ENCODE assay signal across 35 cellular contexts in genomic region chr12:130706885-130707570, GRCh38. TPM values are rescaled to one million over a fixed set of nuclear protein-coding genes. Genes with fewer than 3 reads are reported as not detected.
"Had no signal": no experiment of that assay in that cellular context is flagged by ENCODE, and none has a peak within 500 bp of the region (broad histone marks: within the 10 kb centered on the region; RNA-seq: fewer than 3 reads in every experiment).

No MANE protein-coding gene starts in this region.

- ATAC-seq: activated T-cell treated with anti-CD3 and anti-CD28 coated beads, Interleukin-2, amount 50 U/mL, for 4 hours; activated T-helper 17 cell treated with anti-CD3 and anti-CD28 coated beads, Interleukin-2, amount 50 U/mL, for 72 hours; gastrocnemius medialis; naive thymus-derived CD4-positive, alpha-beta T cell; sciatic nerve; stimulated activated effector memory CD8-positive, alpha-beta T cell treated with anti-CD3 and anti-CD28 coated beads, Interleukin-12 subunit alpha, Interleukin-12 subunit beta, amount 100 ng/mL, for 72 hours had no signal

- FAIRE-seq: colon had no signal

- H3K36me3 ChIP-seq: breast epithelium, gastrocnemius medialis, ovary, prostate gland, thyroid gland, upper lobe of left lung, vagina had no signal

- H3K4me1 ChIP-seq: breast epithelium, gastrocnemius medialis, prostate gland, thyroid gland, upper lobe of left lung, vagina had no signal

- H3K27me3 Mint-ChIP-seq: activated CD4-positive, alpha-beta T cell treated with anti-CD3 and anti-CD28 coated beads, Interleukin-2, amount 10 ng/mL, durations not matched to agents 24 days and 14 days; stimulated activated naive CD8-positive, alpha-beta T cell treated with anti-CD3 and anti-CD28 coated beads, Interleukin-15, Interleukin-2, amounts not matched to agents 100 ng/mL and 50 ng/mL, for 24 hours had no signal

- H3K9me3 ChIP-seq: breast epithelium, gastrocnemius medialis, ovary, prostate gland, thyroid gland, upper lobe of left lung, vagina had no signal

- H3K4me3 Mint-ChIP-seq: activated CD4-positive, alpha-beta memory T cell treated with anti-CD3 and anti-CD28 coated beads for 36 hours; activated CD4-positive, alpha-beta T cell treated with anti-CD3 and anti-CD28 coated beads, Interleukin-2, amount 10 ng/mL, durations not matched to agents 24 days and 14 days; activated T-cell treated with anti-CD3 and anti-CD28 coated beads, Interleukin-2, amount 50 U/mL, for 4 hours; activated T-helper 17 cell treated with anti-CD3 and anti-CD28 coated beads, Interleukin-2, amount 50 U/mL, for 72 hours; central memory CD8-positive, alpha-beta T cell; immature natural killer cell; naive thymus-derived CD4-positive, alpha-beta T cell; neural crest cell; stimulated activated effector memory CD8-positive, alpha-beta T cell treated with anti-CD3 and anti-CD28 coated beads, Interleukin-12 subunit alpha, Interleukin-12 subunit beta, amount 100 ng/mL, for 72 hours; stimulated activated naive CD8-positive, alpha-beta T cell treated with anti-CD3 and anti-CD28 coated beads, Interleukin-15, Interleukin-2, amounts not matched to agents 100 ng/mL and 50 ng/mL, for 24 hours; T-helper 2 cell treated with Interferon-gamma antibody and Interleukin-4, amounts not matched to agents 5 μg/mL and 100 μg/mL, for 36 hours had no signal

- H3K27ac Mint-ChIP-seq: activated CD4-positive, alpha-beta memory T cell treated with anti-CD3 and anti-CD28 coated beads for 36 hours; activated CD4-positive, alpha-beta T cell treated with anti-CD3 and anti-CD28 coated beads, Interleukin-2, amount 10 ng/mL, durations not matched to agents 24 days and 14 days; activated T-helper 17 cell treated with anti-CD3 and anti-CD28 coated beads, Interleukin-2, amount 50 U/mL, for 72 hours; immature natural killer cell; naive thymus-derived CD4-positive, alpha-beta T cell; stimulated activated effector memory CD8-positive, alpha-beta T cell treated with anti-CD3 and anti-CD28 coated beads, Interleukin-12 subunit alpha, Interleukin-12 subunit beta, amount 100 ng/mL, for 72 hours; stimulated activated naive CD8-positive, alpha-beta T cell treated with anti-CD3 and anti-CD28 coated beads, Interleukin-15, Interleukin-2, amounts not matched to agents 100 ng/mL and 50 ng/mL, for 24 hours; T-helper 2 cell treated with Interferon-gamma antibody and Interleukin-4, amounts not matched to agents 5 μg/mL and 100 μg/mL, for 36 hours had no signal

- H3K36me3 Mint-ChIP-seq: activated CD4-positive, alpha-beta memory T cell treated with anti-CD3 and anti-CD28 coated beads for 36 hours; immature natural killer cell; naive thymus-derived CD4-positive, alpha-beta T cell; stimulated activated effector memory CD8-positive, alpha-beta T cell treated with anti-CD3 and anti-CD28 coated beads, Interleukin-12 subunit alpha, Interleukin-12 subunit beta, amount 100 ng/mL, for 72 hours had no signal

- H3K4me1 Mint-ChIP-seq: activated CD4-positive, alpha-beta T cell treated with anti-CD3 and anti-CD28 coated beads, Interleukin-2, amount 10 ng/mL, durations not matched to agents 24 days and 14 days; activated T-helper 17 cell treated with anti-CD3 and anti-CD28 coated beads, Interleukin-2, amount 50 U/mL, for 72 hours; central memory CD8-positive, alpha-beta T cell; immature natural killer cell; stimulated activated effector memory CD8-positive, alpha-beta T cell treated with anti-CD3 and anti-CD28 coated beads, Interleukin-12 subunit alpha, Interleukin-12 subunit beta, amount 100 ng/mL, for 72 hours had no signal

- H3K27ac ChIP-seq: breast epithelium, gastrocnemius medialis, ovary, prostate gland, skin epidermis, thyroid gland, upper lobe of left lung, vagina, VCaP had no signal

- DNase-seq: activated CD4-positive, alpha-beta memory T cell treated with anti-CD3 and anti-CD28 coated beads for 36 hours; activated CD4-positive, alpha-beta T cell treated with anti-CD3 and anti-CD28 coated beads, Interleukin-2, amount 10 ng/mL, durations not matched to agents 24 days and 14 days; activated CD4-positive, CD25-positive, alpha-beta regulatory T cell treated with anti-CD3 and anti-CD28 coated beads, Interleukin-2, amount 50 U/mL, for 72 hours; activated gamma-delta T cell treated with Interleukin-2 at 50 U/mL for 16 hours; activated naive CD4-positive, alpha-beta T cell treated with anti-CD3 and anti-CD28 coated beads, Interleukin-2, amount 50 U/mL, for 16 hours; activated T-cell treated with anti-CD3 and anti-CD28 coated beads, Interleukin-2, amount 50 U/mL, for 4 hours; effector memory CD4-positive, alpha-beta T cell; erythroblast; gastrocnemius medialis; hypothalamus; immature natural killer cell; midbrain; naive thymus-derived CD4-positive, alpha-beta T cell; retina; stimulated activated CD4-positive, alpha-beta T cell treated with anti-CD3 and anti-CD28 coated beads, Interleukin-12 subunit alpha, Interleukin-12 subunit beta, amount 100 ng/mL, for 4 hours; stimulated activated CD4-positive, alpha-beta T cell treated with anti-CD3 and anti-CD28 coated beads, Interleukin-4, amount 100 ng/mL, for 1 hour; substantia nigra; T-helper 1 cell; thyroid gland had no signal

- H3K4me3 ChIP-seq: breast epithelium, gastrocnemius medialis, ovary, prostate gland, skin epidermis, thyroid gland, upper lobe of left lung, vagina had no signal

- H3K27me3 ChIP-seq: ovary, thyroid gland, upper lobe of left lung, vagina had no signal

- H3K9me3 Mint-ChIP-seq: activated CD4-positive, alpha-beta memory T cell treated with anti-CD3 and anti-CD28 coated beads for 36 hours; activated CD4-positive, alpha-beta T cell treated with anti-CD3 and anti-CD28 coated beads, Interleukin-2, amount 10 ng/mL, durations not matched to agents 24 days and 14 days; activated T-cell treated with anti-CD3 and anti-CD28 coated beads, Interleukin-2, amount 50 U/mL, for 4 hours; activated T-helper 17 cell treated with anti-CD3 and anti-CD28 coated beads, Interleukin-2, amount 50 U/mL, for 72 hours; central memory CD8-positive, alpha-beta T cell; immature natural killer cell; neural crest cell; stimulated activated naive CD8-positive, alpha-beta T cell treated with anti-CD3 and anti-CD28 coated beads, Interleukin-15, Interleukin-2, amounts not matched to agents 100 ng/mL and 50 ng/mL, for 24 hours; T-helper 2 cell treated with Interferon-gamma antibody and Interleukin-4, amounts not matched to agents 5 μg/mL and 100 μg/mL, for 36 hours had no signal

RNA-seq across cellular contexts. Expression of gene RIMBP2, which starts 9.1 kb away (rescaled TPM):
- total RNA-seq: activated CD4-positive, alpha-beta T cell treated with anti-CD3 and anti-CD28 coated beads, Interleukin-2, amount 10 ng/mL, durations not matched to agents 24 days and 14 days; activated T-cell treated with anti-CD3 and anti-CD28 coated beads, Interleukin-2, amount 50 U/mL, for 4 hours; dermis microvascular lymphatic vessel endothelial cell had no signal
- polyA plus RNA-seq: immature natural killer cell; naive thymus-derived CD4-positive, alpha-beta T cell had no signal
